1 cellular context compared by ENCODE assay signal in the genomic region with DNA sequence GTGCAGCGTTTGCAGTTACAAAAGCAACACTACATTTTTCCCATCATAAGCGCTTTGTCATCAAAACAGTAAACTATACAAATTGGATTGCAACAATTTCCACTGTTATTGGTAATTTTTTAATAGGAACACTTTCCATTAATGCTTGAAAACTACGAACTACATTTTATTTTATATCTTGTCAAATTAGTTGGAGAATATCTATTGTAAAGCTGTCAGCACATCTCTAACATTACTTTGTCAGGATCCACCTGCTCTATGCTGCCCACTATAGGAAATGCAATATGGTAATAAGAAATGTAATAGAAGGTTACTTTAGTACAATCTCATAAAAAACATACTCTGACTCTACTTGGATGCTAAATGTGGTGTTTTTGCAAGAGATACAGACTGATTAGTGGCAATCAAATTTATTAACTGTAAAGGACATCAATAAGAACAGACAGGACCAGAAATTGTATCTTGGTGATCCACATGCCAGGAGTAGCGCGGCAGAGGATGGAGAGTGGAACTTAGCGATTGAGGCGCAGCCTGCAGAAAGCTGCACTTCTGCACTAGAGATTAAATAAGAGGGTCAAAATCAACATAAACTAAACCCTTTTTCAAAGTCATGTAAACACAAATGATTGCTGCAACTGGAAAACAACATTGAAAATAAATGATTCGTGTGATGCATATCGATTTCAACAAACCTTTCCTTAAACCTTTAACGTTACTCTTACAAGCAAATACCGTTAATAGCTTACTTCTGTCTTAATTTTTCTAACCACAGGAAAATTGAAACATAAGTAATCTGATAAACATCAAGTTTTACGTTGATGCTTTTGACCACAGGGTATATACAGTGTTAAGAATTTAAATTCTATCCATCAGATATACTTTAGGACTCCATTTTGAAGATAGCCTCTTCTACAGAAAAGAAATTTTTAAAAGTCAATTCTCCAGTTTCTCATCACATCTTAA.
A peak's percentile ranks its signal among the peaks of the same experiment; 100 is the strongest.
TF ChIP-seq lines count a peak whose summit lies in the region.

No MANE protein-coding gene starts in this region.

TF ChIP-seq in GM12878, 131 proteins besides CTCF, POLR2A, EP300 and RAD21 (continued from another document and continues in another):
- TF ChIP-seq, protein P1, sequence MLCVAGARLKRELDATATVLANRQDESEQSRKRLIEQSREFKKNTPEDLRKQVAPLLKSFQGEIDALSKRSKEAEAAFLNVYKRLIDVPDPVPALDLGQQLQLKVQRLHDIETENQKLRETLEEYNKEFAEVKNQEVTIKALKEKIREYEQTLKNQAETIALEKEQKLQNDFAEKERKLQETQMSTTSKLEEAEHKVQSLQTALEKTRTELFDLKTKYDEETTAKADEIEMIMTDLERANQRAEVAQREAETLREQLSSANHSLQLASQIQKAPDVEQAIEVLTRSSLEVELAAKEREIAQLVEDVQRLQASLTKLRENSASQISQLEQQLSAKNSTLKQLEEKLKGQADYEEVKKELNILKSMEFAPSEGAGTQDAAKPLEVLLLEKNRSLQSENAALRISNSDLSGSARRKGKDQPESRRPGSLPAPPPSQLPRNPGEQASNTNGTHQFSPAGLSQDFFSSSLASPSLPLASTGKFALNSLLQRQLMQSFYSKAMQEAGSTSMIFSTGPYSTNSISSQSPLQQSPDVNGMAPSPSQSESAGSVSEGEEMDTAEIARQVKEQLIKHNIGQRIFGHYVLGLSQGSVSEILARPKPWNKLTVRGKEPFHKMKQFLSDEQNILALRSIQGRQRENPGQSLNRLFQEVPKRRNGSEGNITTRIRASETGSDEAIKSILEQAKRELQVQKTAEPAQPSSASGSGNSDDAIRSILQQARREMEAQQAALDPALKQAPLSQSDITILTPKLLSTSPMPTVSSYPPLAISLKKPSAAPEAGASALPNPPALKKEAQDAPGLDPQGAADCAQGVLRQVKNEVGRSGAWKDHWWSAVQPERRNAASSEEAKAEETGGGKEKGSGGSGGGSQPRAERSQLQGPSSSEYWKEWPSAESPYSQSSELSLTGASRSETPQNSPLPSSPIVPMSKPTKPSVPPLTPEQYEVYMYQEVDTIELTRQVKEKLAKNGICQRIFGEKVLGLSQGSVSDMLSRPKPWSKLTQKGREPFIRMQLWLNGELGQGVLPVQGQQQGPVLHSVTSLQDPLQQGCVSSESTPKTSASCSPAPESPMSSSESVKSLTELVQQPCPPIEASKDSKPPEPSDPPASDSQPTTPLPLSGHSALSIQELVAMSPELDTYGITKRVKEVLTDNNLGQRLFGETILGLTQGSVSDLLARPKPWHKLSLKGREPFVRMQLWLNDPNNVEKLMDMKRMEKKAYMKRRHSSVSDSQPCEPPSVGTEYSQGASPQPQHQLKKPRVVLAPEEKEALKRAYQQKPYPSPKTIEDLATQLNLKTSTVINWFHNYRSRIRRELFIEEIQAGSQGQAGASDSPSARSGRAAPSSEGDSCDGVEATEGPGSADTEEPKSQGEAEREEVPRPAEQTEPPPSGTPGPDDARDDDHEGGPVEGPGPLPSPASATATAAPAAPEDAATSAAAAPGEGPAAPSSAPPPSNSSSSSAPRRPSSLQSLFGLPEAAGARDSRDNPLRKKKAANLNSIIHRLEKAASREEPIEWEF (IDR thresholded peaks at IDR 0.05; ENCODE audit: insufficient replicate concordance, low read depth, low read length) = peak; percentile 27
- TF ChIP-seq TCF3 (IDR thresholded peaks at IDR 0.05; ENCODE audit: borderline replicate concordance, insufficient read depth, low read depth, low read length) (no peak), RAD51 (IDR thresholded peaks at IDR 0.05) (no peak), POU2F2 (IDR thresholded peaks at IDR 0.05; ENCODE audit: borderline replicate concordance, low read depth, low read length) (0 out of 3 replicates have a peak, but pooled peaks have one; percentile 32), NR2F1 (conservative IDR thresholded peaks at IDR 0.05) (no peak), ZNF24 (IDR thresholded peaks at IDR 0.05) (0 out of 2 replicates have a peak, but pooled peaks have one; percentile 22), MXI1 (IDR thresholded peaks at IDR 0.05; ENCODE audit: low read depth, low read length) (peak; percentile 67), TAF1 (IDR thresholded peaks at IDR 0.05; ENCODE audit: borderline replicate concordance, low read depth, low read length) (no peak), ZNF274 (IDR thresholded peaks at IDR 0.05; ENCODE audit: insufficient read depth, insufficient read length) (no peak), MTA2 (IDR thresholded peaks at IDR 0.05; ENCODE audit: low read depth) (no peak), NR2C2 (IDR thresholded peaks at IDR 0.05; ENCODE audit: borderline replicate concordance, control insufficient read depth, insufficient read length, low read depth) (no peak), CREB1 (IDR thresholded peaks at IDR 0.05; ENCODE audit: low read depth) (no peak), IKZF1 (conservative IDR thresholded peaks at IDR 0.05) (no peak), HDGF (IDR thresholded peaks at IDR 0.05) (no peak), ETV6 (conservative IDR thresholded peaks at IDR 0.05 in 1 of 2, IDR thresholded peaks at IDR 0.05 in 1 of 2; ENCODE audit: borderline replicate concordance in 1 of 2, low read depth in 1 of 2) (no peak), RFX5 (IDR thresholded peaks at IDR 0.05; ENCODE audit: low read depth, low read length) (0 out of 2 replicates have a peak, but pooled peaks have one; percentile 27), ATF7 (IDR thresholded peaks at IDR 0.05; ENCODE audit: low read depth) (no peak), TARDBP (IDR thresholded peaks at IDR 0.05; ENCODE audit: borderline replicate concordance) (no peak), LARP7 (IDR thresholded peaks at IDR 0.05) (no peak; the same call in 1 of the 2 replicates), RUNX3 (IDR thresholded peaks at IDR 0.05; ENCODE audit: low read length) (no peak; the same call in 1 of the 2 replicates), MYB (IDR thresholded peaks at IDR 0.05; ENCODE audit: borderline replicate concordance, low read depth, low read length) (no peak)
- TF ChIP-seq, protein P2, sequence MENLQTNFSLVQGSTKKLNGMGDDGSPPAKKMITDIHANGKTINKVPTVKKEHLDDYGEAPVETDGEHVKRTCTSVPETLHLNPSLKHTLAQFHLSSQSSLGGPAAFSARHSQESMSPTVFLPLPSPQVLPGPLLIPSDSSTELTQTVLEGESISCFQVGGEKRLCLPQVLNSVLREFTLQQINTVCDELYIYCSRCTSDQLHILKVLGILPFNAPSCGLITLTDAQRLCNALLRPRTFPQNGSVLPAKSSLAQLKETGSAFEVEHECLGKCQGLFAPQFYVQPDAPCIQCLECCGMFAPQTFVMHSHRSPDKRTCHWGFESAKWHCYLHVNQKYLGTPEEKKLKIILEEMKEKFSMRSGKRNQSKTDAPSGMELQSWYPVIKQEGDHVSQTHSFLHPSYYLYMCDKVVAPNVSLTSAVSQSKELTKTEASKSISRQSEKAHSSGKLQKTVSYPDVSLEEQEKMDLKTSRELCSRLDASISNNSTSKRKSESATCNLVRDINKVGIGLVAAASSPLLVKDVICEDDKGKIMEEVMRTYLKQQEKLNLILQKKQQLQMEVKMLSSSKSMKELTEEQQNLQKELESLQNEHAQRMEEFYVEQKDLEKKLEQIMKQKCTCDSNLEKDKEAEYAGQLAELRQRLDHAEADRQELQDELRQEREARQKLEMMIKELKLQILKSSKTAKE (IDR thresholded peaks at IDR 0.05; ENCODE audit: low read depth, poor library complexity, severe bottlenecking) = no peak
- TF ChIP-seq, protein P3, sequence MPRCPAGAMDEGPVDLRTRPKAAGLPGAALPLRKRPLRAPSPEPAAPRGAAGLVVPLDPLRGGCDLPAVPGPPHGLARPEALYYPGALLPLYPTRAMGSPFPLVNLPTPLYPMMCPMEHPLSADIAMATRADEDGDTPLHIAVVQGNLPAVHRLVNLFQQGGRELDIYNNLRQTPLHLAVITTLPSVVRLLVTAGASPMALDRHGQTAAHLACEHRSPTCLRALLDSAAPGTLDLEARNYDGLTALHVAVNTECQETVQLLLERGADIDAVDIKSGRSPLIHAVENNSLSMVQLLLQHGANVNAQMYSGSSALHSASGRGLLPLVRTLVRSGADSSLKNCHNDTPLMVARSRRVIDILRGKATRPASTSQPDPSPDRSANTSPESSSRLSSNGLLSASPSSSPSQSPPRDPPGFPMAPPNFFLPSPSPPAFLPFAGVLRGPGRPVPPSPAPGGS (IDR thresholded peaks at IDR 0.05; ENCODE audit: borderline replicate concordance, insufficient read depth, low read depth, low read length, poor library complexity, severe bottlenecking) = no peak
- TF ChIP-seq, protein P4, sequence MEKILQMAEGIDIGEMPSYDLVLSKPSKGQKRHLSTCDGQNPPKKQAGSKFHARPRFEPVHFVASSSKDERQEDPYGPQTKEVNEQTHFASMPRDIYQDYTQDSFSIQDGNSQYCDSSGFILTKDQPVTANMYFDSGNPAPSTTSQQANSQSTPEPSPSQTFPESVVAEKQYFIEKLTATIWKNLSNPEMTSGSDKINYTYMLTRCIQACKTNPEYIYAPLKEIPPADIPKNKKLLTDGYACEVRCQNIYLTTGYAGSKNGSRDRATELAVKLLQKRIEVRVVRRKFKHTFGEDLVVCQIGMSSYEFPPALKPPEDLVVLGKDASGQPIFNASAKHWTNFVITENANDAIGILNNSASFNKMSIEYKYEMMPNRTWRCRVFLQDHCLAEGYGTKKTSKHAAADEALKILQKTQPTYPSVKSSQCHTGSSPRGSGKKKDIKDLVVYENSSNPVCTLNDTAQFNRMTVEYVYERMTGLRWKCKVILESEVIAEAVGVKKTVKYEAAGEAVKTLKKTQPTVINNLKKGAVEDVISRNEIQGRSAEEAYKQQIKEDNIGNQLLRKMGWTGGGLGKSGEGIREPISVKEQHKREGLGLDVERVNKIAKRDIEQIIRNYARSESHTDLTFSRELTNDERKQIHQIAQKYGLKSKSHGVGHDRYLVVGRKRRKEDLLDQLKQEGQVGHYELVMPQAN (conservative IDR thresholded peaks at IDR 0.05) = peak; percentile 56; the same call in 1 of the 2 replicates
- TF ChIP-seq, protein P5, sequence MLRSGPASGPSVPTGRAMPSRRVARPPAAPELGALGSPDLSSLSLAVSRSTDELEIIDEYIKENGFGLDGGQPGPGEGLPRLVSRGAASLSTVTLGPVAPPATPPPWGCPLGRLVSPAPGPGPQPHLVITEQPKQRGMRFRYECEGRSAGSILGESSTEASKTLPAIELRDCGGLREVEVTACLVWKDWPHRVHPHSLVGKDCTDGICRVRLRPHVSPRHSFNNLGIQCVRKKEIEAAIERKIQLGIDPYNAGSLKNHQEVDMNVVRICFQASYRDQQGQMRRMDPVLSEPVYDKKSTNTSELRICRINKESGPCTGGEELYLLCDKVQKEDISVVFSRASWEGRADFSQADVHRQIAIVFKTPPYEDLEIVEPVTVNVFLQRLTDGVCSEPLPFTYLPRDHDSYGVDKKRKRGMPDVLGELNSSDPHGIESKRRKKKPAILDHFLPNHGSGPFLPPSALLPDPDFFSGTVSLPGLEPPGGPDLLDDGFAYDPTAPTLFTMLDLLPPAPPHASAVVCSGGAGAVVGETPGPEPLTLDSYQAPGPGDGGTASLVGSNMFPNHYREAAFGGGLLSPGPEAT (IDR thresholded peaks at IDR 0.05; ENCODE audit: low read depth) = no peak
- TF ChIP-seq, protein P6, sequence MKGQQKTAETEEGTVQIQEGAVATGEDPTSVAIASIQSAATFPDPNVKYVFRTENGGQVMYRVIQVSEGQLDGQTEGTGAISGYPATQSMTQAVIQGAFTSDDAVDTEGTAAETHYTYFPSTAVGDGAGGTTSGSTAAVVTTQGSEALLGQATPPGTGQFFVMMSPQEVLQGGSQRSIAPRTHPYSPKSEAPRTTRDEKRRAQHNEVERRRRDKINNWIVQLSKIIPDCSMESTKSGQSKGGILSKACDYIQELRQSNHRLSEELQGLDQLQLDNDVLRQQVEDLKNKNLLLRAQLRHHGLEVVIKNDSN (IDR thresholded peaks at IDR 0.05; ENCODE audit: borderline replicate concordance, extremely low read length, insufficient read depth, low read depth, low read length) = no peak
- TF ChIP-seq, protein P7, sequence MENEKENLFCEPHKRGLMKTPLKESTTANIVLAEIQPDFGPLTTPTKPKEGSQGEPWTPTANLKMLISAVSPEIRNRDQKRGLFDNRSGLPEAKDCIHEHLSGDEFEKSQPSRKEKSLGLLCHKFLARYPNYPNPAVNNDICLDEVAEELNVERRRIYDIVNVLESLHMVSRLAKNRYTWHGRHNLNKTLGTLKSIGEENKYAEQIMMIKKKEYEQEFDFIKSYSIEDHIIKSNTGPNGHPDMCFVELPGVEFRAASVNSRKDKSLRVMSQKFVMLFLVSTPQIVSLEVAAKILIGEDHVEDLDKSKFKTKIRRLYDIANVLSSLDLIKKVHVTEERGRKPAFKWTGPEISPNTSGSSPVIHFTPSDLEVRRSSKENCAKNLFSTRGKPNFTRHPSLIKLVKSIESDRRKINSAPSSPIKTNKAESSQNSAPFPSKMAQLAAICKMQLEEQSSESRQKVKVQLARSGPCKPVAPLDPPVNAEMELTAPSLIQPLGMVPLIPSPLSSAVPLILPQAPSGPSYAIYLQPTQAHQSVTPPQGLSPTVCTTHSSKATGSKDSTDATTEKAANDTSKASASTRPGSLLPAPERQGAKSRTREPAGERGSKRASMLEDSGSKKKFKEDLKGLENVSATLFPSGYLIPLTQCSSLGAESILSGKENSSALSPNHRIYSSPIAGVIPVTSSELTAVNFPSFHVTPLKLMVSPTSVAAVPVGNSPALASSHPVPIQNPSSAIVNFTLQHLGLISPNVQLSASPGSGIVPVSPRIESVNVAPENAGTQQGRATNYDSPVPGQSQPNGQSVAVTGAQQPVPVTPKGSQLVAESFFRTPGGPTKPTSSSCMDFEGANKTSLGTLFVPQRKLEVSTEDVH (IDR thresholded peaks at IDR 0.05; ENCODE audit: low read depth, partially characterized antibody) = no peak
- TF ChIP-seq, protein P8, sequence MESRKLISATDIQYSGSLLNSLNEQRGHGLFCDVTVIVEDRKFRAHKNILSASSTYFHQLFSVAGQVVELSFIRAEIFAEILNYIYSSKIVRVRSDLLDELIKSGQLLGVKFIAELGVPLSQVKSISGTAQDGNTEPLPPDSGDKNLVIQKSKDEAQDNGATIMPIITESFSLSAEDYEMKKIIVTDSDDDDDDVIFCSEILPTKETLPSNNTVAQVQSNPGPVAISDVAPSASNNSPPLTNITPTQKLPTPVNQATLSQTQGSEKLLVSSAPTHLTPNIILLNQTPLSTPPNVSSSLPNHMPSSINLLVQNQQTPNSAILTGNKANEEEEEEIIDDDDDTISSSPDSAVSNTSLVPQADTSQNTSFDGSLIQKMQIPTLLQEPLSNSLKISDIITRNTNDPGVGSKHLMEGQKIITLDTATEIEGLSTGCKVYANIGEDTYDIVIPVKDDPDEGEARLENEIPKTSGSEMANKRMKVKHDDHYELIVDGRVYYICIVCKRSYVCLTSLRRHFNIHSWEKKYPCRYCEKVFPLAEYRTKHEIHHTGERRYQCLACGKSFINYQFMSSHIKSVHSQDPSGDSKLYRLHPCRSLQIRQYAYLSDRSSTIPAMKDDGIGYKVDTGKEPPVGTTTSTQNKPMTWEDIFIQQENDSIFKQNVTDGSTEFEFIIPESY (IDR thresholded peaks at IDR 0.05) = no peak
- TF ChIP-seq, protein P9, sequence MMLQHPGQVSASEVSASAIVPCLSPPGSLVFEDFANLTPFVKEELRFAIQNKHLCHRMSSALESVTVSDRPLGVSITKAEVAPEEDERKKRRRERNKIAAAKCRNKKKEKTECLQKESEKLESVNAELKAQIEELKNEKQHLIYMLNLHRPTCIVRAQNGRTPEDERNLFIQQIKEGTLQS (IDR thresholded peaks at IDR 0.05; ENCODE audit: borderline replicate concordance, extremely low read depth, low read depth, low read length) = no peak
